ENCODE assay signal across 25 cellular contexts in the genomic region with DNA sequence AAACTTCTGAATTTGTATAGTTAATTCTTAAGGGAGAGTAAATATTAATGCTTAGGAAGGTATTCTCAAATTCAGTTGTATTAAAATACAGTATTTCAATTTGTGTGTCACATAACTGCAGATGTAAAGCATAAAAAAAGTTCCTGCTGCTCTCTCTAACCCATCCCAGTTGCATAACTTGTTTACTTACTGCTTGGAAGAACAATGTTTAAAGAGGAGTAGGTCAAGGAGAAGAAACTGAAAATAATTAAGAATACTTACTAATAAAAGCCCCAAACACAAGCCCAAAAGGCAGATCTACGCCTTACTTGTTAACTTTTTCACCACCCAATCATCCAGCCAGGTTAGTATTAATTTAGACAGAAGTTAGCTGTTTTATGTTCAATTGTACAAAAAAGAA.
"Had no signal": no experiment of that assay in that cellular context is flagged by ENCODE, and none has a peak within 500 bp of the region (broad histone marks: within the 10 kb centered on the region; RNA-seq: fewer than 3 reads in every experiment).

No MANE protein-coding gene starts in this region.

- H3K9me3 ChIP-seq: esophagus muscularis mucosa, pancreas, prostate gland, sigmoid colon, upper lobe of left lung had no signal

- H3K4me3 Mint-ChIP-seq: activated naive CD8-positive, alpha-beta T cell; activated T-cell treated with anti-CD3 and anti-CD28 coated beads, Interleukin-2, amount 50 U/mL, for 24 hours; central memory CD8-positive, alpha-beta T cell; dendritic cell treated with granulocyte-macrophage colony-stimulating factor and Interleukin-4, amounts not matched to agents 40 ng/mL and 50 ng/mL, for 4 days; stimulated activated effector memory CD8-positive, alpha-beta T cell treated with anti-CD3 and anti-CD28 coated beads, Interleukin-12 subunit alpha, Interleukin-12 subunit beta, amount 100 ng/mL, for 72 hours; stimulated activated naive CD8-positive, alpha-beta T cell treated with anti-CD3 and anti-CD28 coated beads, Interleukin-15, Interleukin-2, amounts not matched to agents 100 ng/mL and 50 ng/mL, for 24 hours had no signal

- H3K4me3 ChIP-seq: esophagus muscularis mucosa, lung, pancreas, prostate gland, sigmoid colon, upper lobe of left lung had no signal

- H3K36me3 ChIP-seq: pancreas, prostate gland had no signal

- H3K27me3 Mint-ChIP-seq: activated naive CD8-positive, alpha-beta T cell; activated T-cell treated with anti-CD3 and anti-CD28 coated beads, Interleukin-2, amount 50 U/mL, for 24 hours; central memory CD8-positive, alpha-beta T cell; dendritic cell treated with granulocyte-macrophage colony-stimulating factor and Interleukin-4, amounts not matched to agents 40 ng/mL and 50 ng/mL, for 4 days; stimulated activated naive CD8-positive, alpha-beta T cell treated with anti-CD3 and anti-CD28 coated beads, Interleukin-15, Interleukin-2, amounts not matched to agents 100 ng/mL and 50 ng/mL, for 24 hours had no signal

- ATAC-seq: activated CD4-positive, CD25-positive, alpha-beta regulatory T cell treated with anti-CD3 and anti-CD28 coated beads, Interleukin-2, amount 50 U/mL, for 24 hours; stimulated activated effector memory CD8-positive, alpha-beta T cell treated with anti-CD3 and anti-CD28 coated beads, Interleukin-12 subunit alpha, Interleukin-12 subunit beta, amount 100 ng/mL, for 72 hours had no signal

- H3K27ac Mint-ChIP-seq: activated naive CD8-positive, alpha-beta T cell; activated T-cell treated with anti-CD3 and anti-CD28 coated beads, Interleukin-2, amount 50 U/mL, for 24 hours; dendritic cell treated with granulocyte-macrophage colony-stimulating factor and Interleukin-4, amounts not matched to agents 40 ng/mL and 50 ng/mL, for 4 days; stimulated activated effector memory CD8-positive, alpha-beta T cell treated with anti-CD3 and anti-CD28 coated beads, Interleukin-12 subunit alpha, Interleukin-12 subunit beta, amount 100 ng/mL, for 72 hours; stimulated activated naive CD8-positive, alpha-beta T cell treated with anti-CD3 and anti-CD28 coated beads, Interleukin-15, Interleukin-2, amounts not matched to agents 100 ng/mL and 50 ng/mL, for 24 hours had no signal

- H3K4me1 ChIP-seq: pancreas, prostate gland had no signal

- H3K9me3 Mint-ChIP-seq: activated T-cell treated with anti-CD3 and anti-CD28 coated beads, Interleukin-2, amount 50 U/mL, for 24 hours; central memory CD8-positive, alpha-beta T cell; dendritic cell treated with granulocyte-macrophage colony-stimulating factor and Interleukin-4, amounts not matched to agents 40 ng/mL and 50 ng/mL, for 4 days; stimulated activated effector memory CD8-positive, alpha-beta T cell treated with anti-CD3 and anti-CD28 coated beads, Interleukin-12 subunit alpha, Interleukin-12 subunit beta, amount 100 ng/mL, for 72 hours; stimulated activated naive CD8-positive, alpha-beta T cell treated with anti-CD3 and anti-CD28 coated beads, Interleukin-15, Interleukin-2, amounts not matched to agents 100 ng/mL and 50 ng/mL, for 24 hours had no signal

- H3K27me3 ChIP-seq: esophagus muscularis mucosa, pancreas, sigmoid colon, upper lobe of left lung had no signal

- H3K4me1 Mint-ChIP-seq: central memory CD8-positive, alpha-beta T cell; stimulated activated effector memory CD8-positive, alpha-beta T cell treated with anti-CD3 and anti-CD28 coated beads, Interleukin-12 subunit alpha, Interleukin-12 subunit beta, amount 100 ng/mL, for 72 hours had no signal

- DNase-seq: activated CD4-positive, alpha-beta T cell treated with anti-CD3 and anti-CD28 coated beads for 48 hours; activated CD4-positive, alpha-beta T cell treated with anti-CD3 and anti-CD28 coated beads, Interleukin-2, amount 50 U/mL, for 48 hours; activated CD8-positive, alpha-beta memory T cell treated with anti-CD3 and anti-CD28 coated beads, Interleukin-2, amount 50 U/mL, for 4 hours; activated T-cell treated with anti-CD3 and anti-CD28 coated beads, Interleukin-2, amount 50 U/mL, for 24 hours; amniotic stem cell; islet precursor cell; mesendoderm; nucleus accumbens; pancreas; retina; sigmoid colon; small intestine; stimulated activated CD4-positive, alpha-beta T cell treated with anti-CD3 and anti-CD28 coated beads, Interleukin-4, amount 100 ng/mL, for 24 hours; substantia nigra; upper lobe of left lung had no signal

- H3K27ac ChIP-seq: esophagus muscularis mucosa, pancreas, prostate gland, upper lobe of left lung, VCaP had no signal
